In the genomic region with DNA sequence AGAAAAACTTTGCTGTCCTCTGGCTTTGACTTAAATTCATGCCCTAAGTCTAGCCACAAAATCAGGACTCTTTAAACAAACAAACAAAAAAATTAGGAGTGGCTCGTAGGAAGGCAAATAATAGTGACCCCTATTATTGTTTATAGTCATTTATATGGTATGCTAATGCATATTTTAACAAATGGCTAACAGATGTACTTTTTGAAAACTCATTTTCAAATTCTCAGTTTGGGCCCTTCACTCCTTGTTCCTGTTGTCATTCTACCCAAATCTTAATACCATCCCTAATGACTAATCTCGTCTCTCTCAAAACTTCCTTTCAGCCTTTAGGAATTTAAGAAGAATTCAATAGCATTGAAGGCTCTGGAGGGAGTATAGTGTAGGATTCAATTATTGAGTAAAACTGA, we compare ENCODE assay signal across 1 cellular context.
TF ChIP-seq lines count a peak whose summit lies in the region.

No MANE protein-coding gene starts in this region.

TF ChIP-seq in SK-N-SH, 30 proteins besides CTCF, POLR2A, EP300 and RAD21:
- TF ChIP-seq RCOR1 (IDR thresholded peaks at IDR 0.05; ENCODE audit: low read length) (no peak), TCF12 (IDR thresholded peaks at IDR 0.05) (peak; percentile 22; the same call in 1 of the 2 replicates)
